In genomic region chr20:3813758-3814581, GRCh38 we compare ENCODE assay signal across 14 cellular contexts. TPM values are rescaled to one million over a fixed set of nuclear protein-coding genes. Genes with fewer than 3 reads are reported as not detected.
DNase-seq lines count a peak whose midpoint lies in the region; ATAC-seq and TF ChIP-seq lines count a peak whose summit lies in the region.
"Had no signal": no experiment of that assay in that cellular context is flagged by ENCODE, and none has a peak within 500 bp of the region (broad histone marks: within the 10 kb centered on the region; RNA-seq: fewer than 3 reads in every experiment).

No MANE protein-coding gene starts in this region.

- H3K4me1 ChIP-seq in esophagus muscularis mucosa (peaks cover 40 to 68% (median 50%) of the 10 kb centered on the region in 4 donors), stomach smooth muscle (ENCODE audit: control insufficient read depth, insufficient read depth, low read length) (peaks cover 43% of the 10 kb centered on the region)

- no peak for TF ChIP-seq EP300 in esophagus muscularis mucosa (IDR thresholded peaks at IDR 0.05)

- 86% methylated on average over 14 of the region's 14 CpGs for WGBS in esophagus muscularis mucosa

- DNase-seq in activated CD8-positive, alpha-beta memory T cell treated with anti-CD3 and anti-CD28 coated beads, Interleukin-2, amount 50 U/mL, for 1 hour (ENCODE audit: extremely low read depth): peak; percentile 26
- DNase-seq in activated CD8-positive, alpha-beta memory T cell treated with anti-CD3 and anti-CD28 coated beads, Interleukin-2, amount 50 U/mL, for 48 hours: no peak
- DNase-seq in esophagus muscularis mucosa (ENCODE audit: extremely low spot score): no peak
- DNase-seq in NCI-H526 (lab: John Stamatoyannopoulos, UW): no peak
- DNase-seq in DMS114 treated with DMSO at 0.1 percent for 48 hours (lab: John Stamatoyannopoulos, UW; ENCODE audit: unreplicated experiment): no peak
- DNase-seq: cortex of kidney, DND-41, NCI-H1694 treated with DMSO at 0.1 percent for 48 hours, SIG-M5 had no signal

- H3K27ac Mint-ChIP-seq in T-helper 1 cell treated with Interleukin-12 subunit alpha and Interleukin-12 subunit beta and Interleukin-4 antibody, amounts not matched to agents 30 μg/mL and 1 μg/mL, for 36 hours: peak overlapping the region; percentile 71

- H3K4me1 Mint-ChIP-seq in T-helper 1 cell treated with Interleukin-12 subunit alpha and Interleukin-12 subunit beta and Interleukin-4 antibody, amounts not matched to agents 30 μg/mL and 1 μg/mL, for 36 hours (ENCODE audit: low read depth): peaks cover 58% of the 10 kb centered on the region

- TF ChIP-seq POLR2A in esophagus muscularis mucosa (IDR thresholded peaks at IDR 0.05; ENCODE audit: low read depth): no peak

- peak overlapping the region; percentile 89 to 96 (median 92) for H3K27ac ChIP-seq in esophagus muscularis mucosa (replicated peaks in 1 of 4)
- peak overlapping the region; percentile 97 for H3K27ac ChIP-seq in stomach smooth muscle (ENCODE audit: low read length)

- H3K9ac ChIP-seq in stomach smooth muscle (ENCODE audit: low read length in 2 of 2): no peak overlapping the region

- no peak for TF ChIP-seq CTCF in esophagus muscularis mucosa (IDR thresholded peaks at IDR 0.05)

- intact Hi-C loops in esophagus muscularis mucosa (cut with DNase I): no loop called here

- H3K27me3 Mint-ChIP-seq in T-helper 1 cell treated with Interleukin-12 subunit alpha and Interleukin-12 subunit beta and Interleukin-4 antibody, amounts not matched to agents 30 μg/mL and 1 μg/mL, for 36 hours (ENCODE audit: low read depth): no peaks in the 10 kb centered on the region
- H3K27me3 Mint-ChIP-seq: IgD-negative memory B cell had no signal

- H3K4me3 ChIP-seq in esophagus muscularis mucosa (no peak overlapping the region), stomach smooth muscle (ENCODE audit: low read length in 2 of 2) (no peak overlapping the region)

- no peak overlapping the region for H3K4me3 Mint-ChIP-seq in T-helper 1 cell treated with Interleukin-12 subunit alpha and Interleukin-12 subunit beta and Interleukin-4 antibody, amounts not matched to agents 30 μg/mL and 1 μg/mL, for 36 hours
- H3K4me3 Mint-ChIP-seq: IgD-negative memory B cell had no signal

- H3K36me3 Mint-ChIP-seq in T-helper 1 cell treated with Interleukin-12 subunit alpha and Interleukin-12 subunit beta and Interleukin-4 antibody, amounts not matched to agents 30 μg/mL and 1 μg/mL, for 36 hours (ENCODE audit: low read depth): peaks cover 15% of the 10 kb centered on the region
- H3K36me3 Mint-ChIP-seq: IgD-negative memory B cell had no signal

- H3K27me3 ChIP-seq in esophagus muscularis mucosa: no peaks in the 10 kb centered on the region
- no peaks in the 10 kb centered on the region for H3K27me3 ChIP-seq in stomach smooth muscle (ENCODE audit: control insufficient read depth in 1 of 2, insufficient read depth in 2 of 2, low read length in 2 of 2)

- H3K9me3 Mint-ChIP-seq in T-helper 1 cell treated with Interleukin-12 subunit alpha and Interleukin-12 subunit beta and Interleukin-4 antibody, amounts not matched to agents 30 μg/mL and 1 μg/mL, for 36 hours: no peaks in the 10 kb centered on the region
- H3K9me3 Mint-ChIP-seq: IgD-negative memory B cell had no signal

- ATAC-seq in GM18909 (IDR thresholded peaks at IDR 0.05; ENCODE audit: poor library complexity, unreplicated experiment): no peak
- ATAC-seq: sciatic nerve had no signal

- H3K36me3 ChIP-seq in esophagus muscularis mucosa: no peaks in the 10 kb centered on the region
- H3K36me3 ChIP-seq in stomach smooth muscle (ENCODE audit: control insufficient read depth in 2 of 2, insufficient read depth in 2 of 2, low read length in 2 of 2): no peaks in the 10 kb centered on the region

- H3K9me3 ChIP-seq in esophagus muscularis mucosa (no peaks in the 10 kb centered on the region), stomach smooth muscle (ENCODE audit: control insufficient read depth in 2 of 2, low read length in 2 of 2) (no peaks in the 10 kb centered on the region)

RNA-seq across cellular contexts. Expression of gene AP5S1, which starts 6.4 kb away (rescaled TPM):
- 10 to 100 TPM in 3 of 4 donors, 1 to 10 TPM in 1; 7.9 to 11.7 (median 11.2) TPM for total RNA-seq in esophagus muscularis mucosa

RNA-seq across cellular contexts. Expression of gene CDC25B, which starts 17.9 kb away (rescaled TPM):
- 10 to 100 TPM; 29.9 to 43.1 (median 35.6) TPM for total RNA-seq in esophagus muscularis mucosa

RNA-seq across cellular contexts. Expression of gene CENPB, which starts 27.4 kb away (rescaled TPM):
- total RNA-seq in esophagus muscularis mucosa: 100 to 1,000 TPM; 131 to 225 (median 199) TPM

RNA-seq across cellular contexts. Expression of gene MAVS, which starts 32.7 kb away (rescaled TPM):
- total RNA-seq in esophagus muscularis mucosa: 10 to 100 TPM; 34.6 to 56.1 (median 42.8) TPM

RNA-seq across cellular contexts. Expression of gene SPEF1, which starts 32.7 kb away (rescaled TPM):
- under 1 TPM in 1 of 4 donors, not detected in 3; 0.50 TPM for total RNA-seq in esophagus muscularis mucosa
- total RNA-seq: sciatic nerve had no signal
